13 cellular contexts compared by ENCODE assay signal in genomic region chr2:100628506-100628905, GRCh38.
DNase-seq lines count a peak whose midpoint lies in the region; ATAC-seq and TF ChIP-seq lines count a peak whose summit lies in the region.
"Had no signal": no experiment of that assay in that cellular context is flagged by ENCODE, and none has a peak within 500 bp of the region (broad histone marks: within the 10 kb centered on the region; RNA-seq: fewer than 3 reads in every experiment).

No MANE protein-coding gene starts in this region.

- H3K4me3 Mint-ChIP-seq in activated T-helper 17 cell treated with anti-CD3 and anti-CD28 coated beads, Interleukin-2, amount 50 U/mL, for 72 hours: no peak overlapping the region
- H3K4me3 Mint-ChIP-seq: CD4-positive, alpha-beta memory T cell; GM23338 had no signal

- no peak for ATAC-seq in activated T-helper 17 cell treated with anti-CD3 and anti-CD28 coated beads, Interleukin-2, amount 50 U/mL, for 72 hours (replicated peaks)
- ATAC-seq in aorta (ENCODE audit: low FRiP score): peak; percentile 21
- ATAC-seq: GM23338 had no signal

- H3K36me3 ChIP-seq in BLaER1 treated with 17β-estradiol and CSF1 and Interleukin-3, amounts not matched to agents 10 nM and 100 nM: no peaks in the 10 kb centered on the region
- no peaks in the 10 kb centered on the region for H3K36me3 ChIP-seq in aorta (ENCODE audit: control insufficient read depth in 1 of 2, insufficient read depth in 2 of 2, low read length in 1 of 2)
- no peaks in the 10 kb centered on the region for H3K36me3 ChIP-seq in SJCRH30
- H3K36me3 ChIP-seq: HAP-1 had no signal

- H3K27ac ChIP-seq in BLaER1 treated with 17β-estradiol and CSF1 and Interleukin-3, amounts not matched to agents 10 nM and 100 nM: no peak overlapping the region
- H3K27ac ChIP-seq in aorta (ENCODE audit: low read depth in 1 of 2, low read length in 2 of 2) (no peak overlapping the region), SJCRH30 (no peak overlapping the region)
- H3K27ac ChIP-seq: C4-2B had no signal

- H3K27ac Mint-ChIP-seq in activated T-helper 17 cell treated with anti-CD3 and anti-CD28 coated beads, Interleukin-2, amount 50 U/mL, for 72 hours: peak overlapping the region; percentile 65
- H3K27ac Mint-ChIP-seq: CD4-positive, alpha-beta memory T cell; GM23338 had no signal

- peak overlapping the region in 9 of 11 experiments; percentile 0 to 75 (median 55); a peak in 12 of 22 replicates for H3K4me2 ChIP-seq in BLaER1 treated with 17β-estradiol and CSF1 and Interleukin-3, amounts not matched to agents 10 nM and 100 nM
- H3K4me2 ChIP-seq: GM23338 had no signal

- no peaks in the 10 kb centered on the region for H3K27me3 Mint-ChIP-seq in activated T-helper 17 cell treated with anti-CD3 and anti-CD28 coated beads, Interleukin-2, amount 50 U/mL, for 72 hours
- H3K27me3 Mint-ChIP-seq: CD4-positive, alpha-beta memory T cell had no signal

- no peaks in the 10 kb centered on the region for H3K27me3 ChIP-seq in BLaER1 treated with 17β-estradiol and CSF1 and Interleukin-3, amounts not matched to agents 10 nM and 100 nM
- H3K27me3 ChIP-seq in aorta (ENCODE audit: control insufficient read depth in 1 of 2, insufficient read depth in 2 of 2, low read length in 1 of 2) (no peaks in the 10 kb centered on the region), SJCRH30 (peaks cover 4% of the 10 kb centered on the region; the same call in 1 of the 2 replicates)

- intact Hi-C loops in aorta (cut with DNase I): no loop called here

- H3K9me3 Mint-ChIP-seq in activated T-helper 17 cell treated with anti-CD3 and anti-CD28 coated beads, Interleukin-2, amount 50 U/mL, for 72 hours: no peaks in the 10 kb centered on the region
- H3K9me3 Mint-ChIP-seq: CD4-positive, alpha-beta memory T cell; GM23338 had no signal

- no peak for TF ChIP-seq CTCF in GM10266 (IDR thresholded peaks at IDR 0.05; ENCODE audit: control insufficient read depth, insufficient read depth, low read depth, missing control alignments)

- H3K4me3 ChIP-seq in BLaER1 treated with 17β-estradiol and CSF1 and Interleukin-3, amounts not matched to agents 10 nM and 100 nM: no peak overlapping the region
- H3K4me3 ChIP-seq in aorta (ENCODE audit: low read length in 2 of 2) (no peak overlapping the region), SJCRH30 (no peak overlapping the region)
- H3K4me3 ChIP-seq: GM23338, HAP-1 had no signal

- H3K9me3 ChIP-seq in BLaER1 treated with 17β-estradiol and CSF1 and Interleukin-3, amounts not matched to agents 10 nM and 100 nM (replicated peaks in 1 of 11): no peaks in the 10 kb centered on the region; a peak in 1 of 22 replicates
- no peaks in the 10 kb centered on the region for H3K9me3 ChIP-seq in aorta (ENCODE audit: control insufficient read depth, low read length)
- H3K9me3 ChIP-seq in SJCRH30 (replicated peaks): no peaks in the 10 kb centered on the region
- H3K9me3 ChIP-seq: HAP-1 had no signal

- no peaks in the 10 kb centered on the region for H4K20me1 ChIP-seq in BLaER1 treated with 17β-estradiol and CSF1 and Interleukin-3, amounts not matched to agents 10 nM and 100 nM

- DNase-seq in mesenteric fat pad (ENCODE audit: low spot score): peak; percentile 73
- DNase-seq in aorta: no peak
- no peak for DNase-seq in GM10266 (ENCODE audit: extremely low spot score)
- no peak for DNase-seq in SJCRH30
- no peak for DNase-seq in activated CD4-positive, alpha-beta T cell treated with anti-CD3 and anti-CD28 coated beads, Interleukin-2, amount 50 U/mL, for 48 hours
- DNase-seq: ACHN; CD4-positive, alpha-beta memory T cell; DMS79 had no signal

- WGBS in aorta, 2 donors: 80% methylated on average over 13 of the region's 13 CpGs

- H3K9ac ChIP-seq in BLaER1 treated with 17β-estradiol and CSF1 and Interleukin-3, amounts not matched to agents 10 nM and 100 nM: no peak overlapping the region

- peaks cover 28% of the 10 kb centered on the region for H3K4me1 Mint-ChIP-seq in activated T-helper 17 cell treated with anti-CD3 and anti-CD28 coated beads, Interleukin-2, amount 50 U/mL, for 72 hours

- H3K4me1 ChIP-seq in BLaER1 treated with 17β-estradiol and CSF1 and Interleukin-3, amounts not matched to agents 10 nM and 100 nM: peaks cover 0 to 29% (median 15%) of the 10 kb centered on the region in 10 experiments; a peak in 13 of 20 replicates
- H3K4me1 ChIP-seq in aorta (ENCODE audit: control insufficient read depth in 1 of 2, insufficient read depth in 2 of 2, low read length in 2 of 2) (no peaks in the 10 kb centered on the region), SJCRH30 (no peaks in the 10 kb centered on the region)
- H3K4me1 ChIP-seq: HAP-1 had no signal

- no peaks in the 10 kb centered on the region for H3K36me3 Mint-ChIP-seq in activated T-helper 17 cell treated with anti-CD3 and anti-CD28 coated beads, Interleukin-2, amount 50 U/mL, for 72 hours (ENCODE audit: low read depth)
- H3K36me3 Mint-ChIP-seq: CD4-positive, alpha-beta memory T cell had no signal
